In genomic region chr11:60485987-60486386, GRCh38 we compare ENCODE assay signal across 8 cellular contexts. TPM values are rescaled to one million over a fixed set of nuclear protein-coding genes. Genes with fewer than 3 reads are reported as not detected.
DNase-seq lines count a peak whose midpoint lies in the region; ATAC-seq and TF ChIP-seq lines count a peak whose summit lies in the region.

No MANE protein-coding gene starts in this region.

- peak; percentile 93 for TF ChIP-seq CTCF in DOHH2 (IDR thresholded peaks at IDR 0.05; ENCODE audit: low read depth, low read length, poor library complexity, severe bottlenecking)
- TF ChIP-seq CTCF in epithelial cell of proximal tubule (conservative IDR thresholded peaks at IDR 0.05; ENCODE audit: low read depth, low read length), result peak; percentile 44

- H3F3A ChIP-seq in DOHH2 (ENCODE audit: control insufficient read depth, insufficient read depth), result peaks cover 21% of the 10 kb centered on the region

- peaks cover 8% of the 10 kb centered on the region; the same call in 1 of the 2 replicates for H3K9me3 ChIP-seq in DOHH2 (ENCODE audit: control insufficient read depth, insufficient read depth, low read length)

- H3K36me3 ChIP-seq in DOHH2 (ENCODE audit: control insufficient read depth, low read length), result peaks cover 18% of the 10 kb centered on the region

- no peaks in the 10 kb centered on the region for H3K27me3 ChIP-seq in DOHH2 (ENCODE audit: control insufficient read depth, low read length)

- H3K79me2 ChIP-seq in DOHH2 (ENCODE audit: control insufficient read depth, low read length), result no peaks in the 10 kb centered on the region

- peaks cover 54% of the 10 kb centered on the region for H3K4me1 ChIP-seq in DOHH2 (ENCODE audit: control insufficient read depth, low read length)

- no peaks in the 10 kb centered on the region for H3K9me2 ChIP-seq in DOHH2 (replicated peaks; ENCODE audit: control insufficient read depth, low read length)

- H3K4me3 ChIP-seq in DOHH2 (ENCODE audit: low read length) (peak overlapping the region; percentile 29; the same call in 1 of the 2 replicates), epithelial cell of proximal tubule (ENCODE audit: low read depth, low read length) (no peak overlapping the region)

- DNase-seq in GM19240 (ENCODE audit: insufficient read length, low spot score) (peak; percentile 76), NOMO-1 treated with DMSO at 0.1 percent for 48 hours (lab: John Stamatoyannopoulos, UW; ENCODE audit: unreplicated experiment) (peak; percentile 85), epithelial cell of proximal tubule (ENCODE audit: low read depth) (no peak), DMS153 (lab: John Stamatoyannopoulos, UW) (no peak), DMS153 treated with DMSO at 0.1 percent for 48 hours (lab: John Stamatoyannopoulos, UW; ENCODE audit: unreplicated experiment) (no peak), SKM-1 (lab: John Stamatoyannopoulos, UW; ENCODE audit: unreplicated experiment) (no peak)

- H4K20me1 ChIP-seq in DOHH2 (ENCODE audit: control insufficient read depth, insufficient read depth, low read depth, low read length), result no peaks in the 10 kb centered on the region

- peak overlapping the region; percentile 41 for H3K27ac ChIP-seq in DOHH2 (ENCODE audit: low read depth, low read length)

- ATAC-seq in HG03097 (IDR thresholded peaks at IDR 0.05; ENCODE audit: low FRiP score, unreplicated experiment), result peak; percentile 95

- H3K4me2 ChIP-seq in DOHH2 (ENCODE audit: low read length), result peak overlapping the region; percentile 50

RNA-seq across cellular contexts. Expression of gene MS4A12, which starts 6.6 kb away (rescaled TPM):
- not detected in 2 replicates for total RNA-seq in epithelial cell of proximal tubule

RNA-seq across cellular contexts. Expression of gene MS4A13, which starts 29.2 kb away (rescaled TPM):
- not detected in 2 replicates for total RNA-seq in epithelial cell of proximal tubule

RNA-seq across cellular contexts. Expression of gene MS4A1, which starts 30.3 kb away (rescaled TPM):
- not detected in 2 replicates for total RNA-seq in epithelial cell of proximal tubule

RNA-seq across cellular contexts. Expression of gene MS4A5, which starts 56.6 kb away (rescaled TPM):
- not detected in 2 replicates for total RNA-seq in epithelial cell of proximal tubule

Comparison
In these comparisons a context has a peak if more than half of its experiments do, and no peak if none do; other contexts are left out.
1. DNase-seq: peak in GM19240 (single experiment) and NOMO-1 treated with DMSO at 0.1 percent for 48 hours (single experiment); none in epithelial cell of proximal tubule (single experiment), DMS153 (single experiment), DMS153 treated with DMSO at 0.1 percent for 48 hours (single experiment) and SKM-1 (single experiment).